ENCODE assay signal across 1 cellular context in the genomic region with DNA sequence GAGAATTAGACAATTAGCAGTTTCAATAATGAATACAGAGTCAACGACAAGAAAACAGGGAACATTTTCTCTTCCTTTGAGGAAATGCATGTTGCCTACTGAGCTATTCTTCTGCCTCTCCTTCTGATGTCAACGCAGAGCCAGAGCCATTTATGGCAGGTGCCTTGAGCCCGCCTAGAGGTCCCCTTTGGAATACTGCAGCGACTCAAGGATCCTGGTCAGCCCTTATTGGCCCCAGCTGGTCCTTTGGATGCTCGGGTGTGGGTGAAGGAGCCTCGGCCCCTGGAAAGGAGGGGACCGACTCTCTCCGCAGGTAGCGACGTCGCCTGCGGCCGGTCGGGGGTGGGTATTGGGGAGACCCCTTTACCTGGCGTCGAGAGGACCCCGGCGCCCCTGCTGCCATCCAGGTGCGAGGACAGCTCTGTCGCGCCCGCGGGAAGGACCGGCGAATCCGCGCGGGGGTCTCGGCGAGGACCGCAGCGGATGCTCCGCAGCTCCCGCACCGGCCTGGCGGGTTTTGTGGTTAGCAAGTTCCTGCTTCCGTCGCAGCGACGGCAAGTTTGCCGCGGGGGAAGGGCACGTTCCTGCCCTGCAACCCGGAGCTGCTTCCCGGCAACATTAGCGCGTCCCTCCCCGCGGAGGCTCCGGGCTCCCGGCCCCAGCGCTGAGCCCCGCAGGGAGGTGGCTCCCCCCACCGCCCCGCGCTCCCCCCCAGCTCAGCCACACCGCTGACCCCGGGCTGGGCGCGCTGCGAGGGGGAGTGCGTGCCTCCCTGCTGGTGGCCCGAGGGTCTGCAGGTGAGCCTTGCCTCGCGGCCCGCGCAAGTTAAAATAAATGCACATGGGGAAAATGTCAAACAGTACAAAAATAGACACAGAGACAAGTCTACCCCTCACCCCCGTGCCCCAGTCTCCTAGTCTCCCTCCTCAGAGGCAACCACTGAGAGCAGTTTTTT.
TF ChIP-seq lines count a peak whose summit lies in the region.

A gene (minus strand): TSS at position 532 of the 955 bp plus-strand sequence. CDS start 6,928 bp downstream, outside the sequence.

TF ChIP-seq in WTC11, 78 proteins besides CTCF, POLR2A, EP300 and RAD21 (continued from another document and continues in another):
- TF ChIP-seq, protein P1, sequence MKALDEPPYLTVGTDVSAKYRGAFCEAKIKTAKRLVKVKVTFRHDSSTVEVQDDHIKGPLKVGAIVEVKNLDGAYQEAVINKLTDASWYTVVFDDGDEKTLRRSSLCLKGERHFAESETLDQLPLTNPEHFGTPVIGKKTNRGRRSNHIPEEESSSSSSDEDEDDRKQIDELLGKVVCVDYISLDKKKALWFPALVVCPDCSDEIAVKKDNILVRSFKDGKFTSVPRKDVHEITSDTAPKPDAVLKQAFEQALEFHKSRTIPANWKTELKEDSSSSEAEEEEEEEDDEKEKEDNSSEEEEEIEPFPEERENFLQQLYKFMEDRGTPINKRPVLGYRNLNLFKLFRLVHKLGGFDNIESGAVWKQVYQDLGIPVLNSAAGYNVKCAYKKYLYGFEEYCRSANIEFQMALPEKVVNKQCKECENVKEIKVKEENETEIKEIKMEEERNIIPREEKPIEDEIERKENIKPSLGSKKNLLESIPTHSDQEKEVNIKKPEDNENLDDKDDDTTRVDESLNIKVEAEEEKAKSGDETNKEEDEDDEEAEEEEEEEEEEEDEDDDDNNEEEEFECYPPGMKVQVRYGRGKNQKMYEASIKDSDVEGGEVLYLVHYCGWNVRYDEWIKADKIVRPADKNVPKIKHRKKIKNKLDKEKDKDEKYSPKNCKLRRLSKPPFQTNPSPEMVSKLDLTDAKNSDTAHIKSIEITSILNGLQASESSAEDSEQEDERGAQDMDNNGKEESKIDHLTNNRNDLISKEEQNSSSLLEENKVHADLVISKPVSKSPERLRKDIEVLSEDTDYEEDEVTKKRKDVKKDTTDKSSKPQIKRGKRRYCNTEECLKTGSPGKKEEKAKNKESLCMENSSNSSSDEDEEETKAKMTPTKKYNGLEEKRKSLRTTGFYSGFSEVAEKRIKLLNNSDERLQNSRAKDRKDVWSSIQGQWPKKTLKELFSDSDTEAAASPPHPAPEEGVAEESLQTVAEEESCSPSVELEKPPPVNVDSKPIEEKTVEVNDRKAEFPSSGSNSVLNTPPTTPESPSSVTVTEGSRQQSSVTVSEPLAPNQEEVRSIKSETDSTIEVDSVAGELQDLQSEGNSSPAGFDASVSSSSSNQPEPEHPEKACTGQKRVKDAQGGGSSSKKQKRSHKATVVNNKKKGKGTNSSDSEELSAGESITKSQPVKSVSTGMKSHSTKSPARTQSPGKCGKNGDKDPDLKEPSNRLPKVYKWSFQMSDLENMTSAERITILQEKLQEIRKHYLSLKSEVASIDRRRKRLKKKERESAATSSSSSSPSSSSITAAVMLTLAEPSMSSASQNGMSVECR (CRISPR knock-in tag; IDR thresholded peaks at IDR 0.05; ENCODE audit: borderline replicate concordance), result peak; percentile 84; the same call in 1 of the 2 replicates
- TF ChIP-seq FOXK1 (CRISPR knock-in tag; IDR thresholded peaks at IDR 0.05) (0 out of 2 replicates have a peak, but pooled peaks have one; percentile 26), CREM (CRISPR knock-in tag; IDR thresholded peaks at IDR 0.05) (peak; percentile 76), IRF2 (CRISPR knock-in tag; IDR thresholded peaks at IDR 0.05; ENCODE audit: borderline replicate concordance, low read depth) (no peak), TCF7 (CRISPR knock-in tag; IDR thresholded peaks at IDR 0.05; ENCODE audit: low read depth) (0 out of 2 replicates have a peak, but pooled peaks have one; percentile 63), TEAD4 (CRISPR knock-in tag; IDR thresholded peaks at IDR 0.05) (0 out of 2 replicates have a peak, but pooled peaks have one; percentile 55), ZNF219 (CRISPR knock-in tag; IDR thresholded peaks at IDR 0.05; ENCODE audit: borderline replicate concordance) (0 out of 2 replicates have a peak, but pooled peaks have one; percentile 21), SP1 (CRISPR knock-in tag; conservative IDR thresholded peaks at IDR 0.05) (0 out of 2 replicates have a peak, but pooled peaks have one; percentile 35), ZNF396 (CRISPR knock-in tag; IDR thresholded peaks at IDR 0.05; ENCODE audit: borderline replicate concordance) (no peak), CREB1 (CRISPR knock-in tag; IDR thresholded peaks at IDR 0.05) (peak; percentile 81; the same call in 1 of the 2 replicates), FOXP1 (CRISPR knock-in tag; IDR thresholded peaks at IDR 0.05; ENCODE audit: borderline replicate concordance) (peak; percentile 96), ESRRA (CRISPR knock-in tag; IDR thresholded peaks at IDR 0.05; ENCODE audit: borderline replicate concordance) (no peak), NR2C2 (CRISPR knock-in tag; IDR thresholded peaks at IDR 0.05) (peak; percentile 54; the same call in 1 of the 2 replicates), MYBL2 (CRISPR knock-in tag; IDR thresholded peaks at IDR 0.05) (peak; percentile 93), GTF2I (CRISPR knock-in tag; conservative IDR thresholded peaks at IDR 0.05) (no peak), FOXJ3 (CRISPR knock-in tag; IDR thresholded peaks at IDR 0.05; ENCODE audit: borderline replicate concordance) (no peak)
- TF ChIP-seq, protein P2, sequence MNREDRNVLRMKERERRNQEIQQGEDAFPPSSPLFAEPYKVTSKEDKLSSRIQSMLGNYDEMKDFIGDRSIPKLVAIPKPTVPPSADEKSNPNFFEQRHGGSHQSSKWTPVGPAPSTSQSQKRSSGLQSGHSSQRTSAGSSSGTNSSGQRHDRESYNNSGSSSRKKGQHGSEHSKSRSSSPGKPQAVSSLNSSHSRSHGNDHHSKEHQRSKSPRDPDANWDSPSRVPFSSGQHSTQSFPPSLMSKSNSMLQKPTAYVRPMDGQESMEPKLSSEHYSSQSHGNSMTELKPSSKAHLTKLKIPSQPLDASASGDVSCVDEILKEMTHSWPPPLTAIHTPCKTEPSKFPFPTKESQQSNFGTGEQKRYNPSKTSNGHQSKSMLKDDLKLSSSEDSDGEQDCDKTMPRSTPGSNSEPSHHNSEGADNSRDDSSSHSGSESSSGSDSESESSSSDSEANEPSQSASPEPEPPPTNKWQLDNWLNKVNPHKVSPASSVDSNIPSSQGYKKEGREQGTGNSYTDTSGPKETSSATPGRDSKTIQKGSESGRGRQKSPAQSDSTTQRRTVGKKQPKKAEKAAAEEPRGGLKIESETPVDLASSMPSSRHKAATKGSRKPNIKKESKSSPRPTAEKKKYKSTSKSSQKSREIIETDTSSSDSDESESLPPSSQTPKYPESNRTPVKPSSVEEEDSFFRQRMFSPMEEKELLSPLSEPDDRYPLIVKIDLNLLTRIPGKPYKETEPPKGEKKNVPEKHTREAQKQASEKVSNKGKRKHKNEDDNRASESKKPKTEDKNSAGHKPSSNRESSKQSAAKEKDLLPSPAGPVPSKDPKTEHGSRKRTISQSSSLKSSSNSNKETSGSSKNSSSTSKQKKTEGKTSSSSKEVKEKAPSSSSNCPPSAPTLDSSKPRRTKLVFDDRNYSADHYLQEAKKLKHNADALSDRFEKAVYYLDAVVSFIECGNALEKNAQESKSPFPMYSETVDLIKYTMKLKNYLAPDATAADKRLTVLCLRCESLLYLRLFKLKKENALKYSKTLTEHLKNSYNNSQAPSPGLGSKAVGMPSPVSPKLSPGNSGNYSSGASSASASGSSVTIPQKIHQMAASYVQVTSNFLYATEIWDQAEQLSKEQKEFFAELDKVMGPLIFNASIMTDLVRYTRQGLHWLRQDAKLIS (CRISPR knock-in tag; IDR thresholded peaks at IDR 0.05; ENCODE audit: borderline replicate concordance), result 0 out of 2 replicates have a peak, but pooled peaks have one; percentile 67
- TF ChIP-seq, protein P3, sequence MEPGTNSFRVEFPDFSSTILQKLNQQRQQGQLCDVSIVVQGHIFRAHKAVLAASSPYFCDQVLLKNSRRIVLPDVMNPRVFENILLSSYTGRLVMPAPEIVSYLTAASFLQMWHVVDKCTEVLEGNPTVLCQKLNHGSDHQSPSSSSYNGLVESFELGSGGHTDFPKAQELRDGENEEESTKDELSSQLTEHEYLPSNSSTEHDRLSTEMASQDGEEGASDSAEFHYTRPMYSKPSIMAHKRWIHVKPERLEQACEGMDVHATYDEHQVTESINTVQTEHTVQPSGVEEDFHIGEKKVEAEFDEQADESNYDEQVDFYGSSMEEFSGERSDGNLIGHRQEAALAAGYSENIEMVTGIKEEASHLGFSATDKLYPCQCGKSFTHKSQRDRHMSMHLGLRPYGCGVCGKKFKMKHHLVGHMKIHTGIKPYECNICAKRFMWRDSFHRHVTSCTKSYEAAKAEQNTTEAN (CRISPR knock-in tag; IDR thresholded peaks at IDR 0.05), result 0 out of 2 replicates have a peak, but pooled peaks have one; percentile 64
- TF ChIP-seq, protein P4, sequence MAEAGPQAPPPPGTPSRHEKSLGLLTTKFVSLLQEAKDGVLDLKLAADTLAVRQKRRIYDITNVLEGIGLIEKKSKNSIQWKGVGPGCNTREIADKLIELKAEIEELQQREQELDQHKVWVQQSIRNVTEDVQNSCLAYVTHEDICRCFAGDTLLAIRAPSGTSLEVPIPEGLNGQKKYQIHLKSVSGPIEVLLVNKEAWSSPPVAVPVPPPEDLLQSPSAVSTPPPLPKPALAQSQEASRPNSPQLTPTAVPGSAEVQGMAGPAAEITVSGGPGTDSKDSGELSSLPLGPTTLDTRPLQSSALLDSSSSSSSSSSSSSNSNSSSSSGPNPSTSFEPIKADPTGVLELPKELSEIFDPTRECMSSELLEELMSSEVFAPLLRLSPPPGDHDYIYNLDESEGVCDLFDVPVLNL (CRISPR knock-in tag; IDR thresholded peaks at IDR 0.05; ENCODE audit: borderline replicate concordance, low read depth), result peak; percentile 72; the same call in 1 of the 2 replicates
- TF ChIP-seq, protein P5, sequence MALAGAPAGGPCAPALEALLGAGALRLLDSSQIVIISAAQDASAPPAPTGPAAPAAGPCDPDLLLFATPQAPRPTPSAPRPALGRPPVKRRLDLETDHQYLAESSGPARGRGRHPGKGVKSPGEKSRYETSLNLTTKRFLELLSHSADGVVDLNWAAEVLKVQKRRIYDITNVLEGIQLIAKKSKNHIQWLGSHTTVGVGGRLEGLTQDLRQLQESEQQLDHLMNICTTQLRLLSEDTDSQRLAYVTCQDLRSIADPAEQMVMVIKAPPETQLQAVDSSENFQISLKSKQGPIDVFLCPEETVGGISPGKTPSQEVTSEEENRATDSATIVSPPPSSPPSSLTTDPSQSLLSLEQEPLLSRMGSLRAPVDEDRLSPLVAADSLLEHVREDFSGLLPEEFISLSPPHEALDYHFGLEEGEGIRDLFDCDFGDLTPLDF (CRISPR knock-in tag; IDR thresholded peaks at IDR 0.05), result 0 out of 2 replicates have a peak, but pooled peaks have one; percentile 79
- TF ChIP-seq, protein P6, sequence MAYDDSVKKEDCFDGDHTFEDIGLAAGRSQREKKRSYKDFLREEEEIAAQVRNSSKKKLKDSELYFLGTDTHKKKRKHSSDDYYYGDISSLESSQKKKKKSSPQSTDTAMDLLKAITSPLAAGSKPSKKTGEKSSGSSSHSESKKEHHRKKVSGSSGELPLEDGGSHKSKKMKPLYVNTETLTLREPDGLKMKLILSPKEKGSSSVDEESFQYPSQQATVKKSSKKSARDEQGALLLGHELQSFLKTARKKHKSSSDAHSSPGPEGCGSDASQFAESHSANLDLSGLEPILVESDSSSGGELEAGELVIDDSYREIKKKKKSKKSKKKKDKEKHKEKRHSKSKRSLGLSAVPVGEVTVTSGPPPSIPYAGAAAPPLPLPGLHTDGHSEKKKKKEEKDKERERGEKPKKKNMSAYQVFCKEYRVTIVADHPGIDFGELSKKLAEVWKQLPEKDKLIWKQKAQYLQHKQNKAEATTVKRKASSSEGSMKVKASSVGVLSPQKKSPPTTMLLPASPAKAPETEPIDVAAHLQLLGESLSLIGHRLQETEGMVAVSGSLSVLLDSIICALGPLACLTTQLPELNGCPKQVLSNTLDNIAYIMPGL (CRISPR knock-in tag; IDR thresholded peaks at IDR 0.05), result peak; percentile 57; the same call in 1 of the 2 replicates
- TF ChIP-seq, protein P7, sequence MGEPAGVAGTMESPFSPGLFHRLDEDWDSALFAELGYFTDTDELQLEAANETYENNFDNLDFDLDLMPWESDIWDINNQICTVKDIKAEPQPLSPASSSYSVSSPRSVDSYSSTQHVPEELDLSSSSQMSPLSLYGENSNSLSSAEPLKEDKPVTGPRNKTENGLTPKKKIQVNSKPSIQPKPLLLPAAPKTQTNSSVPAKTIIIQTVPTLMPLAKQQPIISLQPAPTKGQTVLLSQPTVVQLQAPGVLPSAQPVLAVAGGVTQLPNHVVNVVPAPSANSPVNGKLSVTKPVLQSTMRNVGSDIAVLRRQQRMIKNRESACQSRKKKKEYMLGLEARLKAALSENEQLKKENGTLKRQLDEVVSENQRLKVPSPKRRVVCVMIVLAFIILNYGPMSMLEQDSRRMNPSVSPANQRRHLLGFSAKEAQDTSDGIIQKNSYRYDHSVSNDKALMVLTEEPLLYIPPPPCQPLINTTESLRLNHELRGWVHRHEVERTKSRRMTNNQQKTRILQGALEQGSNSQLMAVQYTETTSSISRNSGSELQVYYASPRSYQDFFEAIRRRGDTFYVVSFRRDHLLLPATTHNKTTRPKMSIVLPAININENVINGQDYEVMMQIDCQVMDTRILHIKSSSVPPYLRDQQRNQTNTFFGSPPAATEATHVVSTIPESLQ (CRISPR knock-in tag; IDR thresholded peaks at IDR 0.05), result no peak
- TF ChIP-seq, protein P8, sequence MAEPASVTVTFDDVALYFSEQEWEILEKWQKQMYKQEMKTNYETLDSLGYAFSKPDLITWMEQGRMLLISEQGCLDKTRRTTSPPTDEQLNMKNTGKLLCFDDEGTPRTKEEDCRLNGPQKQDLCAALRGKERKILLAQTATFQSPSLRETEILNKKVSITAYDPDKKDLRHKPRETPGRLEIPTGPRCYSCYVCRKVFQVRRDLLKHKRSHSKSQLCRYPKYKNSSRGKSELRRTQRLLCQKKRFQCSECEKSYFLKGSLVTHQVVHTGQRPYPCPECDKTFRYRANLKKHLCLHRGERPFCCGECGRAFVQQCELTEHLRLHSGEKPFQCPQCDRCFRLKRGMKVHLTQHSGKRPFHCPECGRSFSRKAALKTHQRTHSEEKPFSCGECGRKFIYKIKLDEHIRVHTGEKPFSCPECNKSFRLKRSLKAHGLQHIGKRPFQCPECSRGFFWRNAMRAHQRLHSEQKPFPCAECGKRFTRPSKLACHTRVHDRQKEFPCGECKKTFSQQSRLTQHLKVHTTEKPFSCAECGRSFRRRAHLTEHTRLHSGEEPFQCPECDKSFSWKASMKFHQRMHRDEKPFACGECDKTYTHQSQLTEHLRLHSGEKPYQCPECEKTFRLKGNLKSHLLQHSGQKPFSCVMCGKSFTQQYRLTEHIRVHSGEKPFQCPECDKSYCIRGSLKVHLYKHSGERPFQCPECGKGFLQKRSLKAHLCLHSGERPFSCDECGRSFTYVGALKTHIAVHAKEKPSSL (CRISPR knock-in tag; conservative IDR thresholded peaks at IDR 0.05), result no peak
- TF ChIP-seq, protein P9, sequence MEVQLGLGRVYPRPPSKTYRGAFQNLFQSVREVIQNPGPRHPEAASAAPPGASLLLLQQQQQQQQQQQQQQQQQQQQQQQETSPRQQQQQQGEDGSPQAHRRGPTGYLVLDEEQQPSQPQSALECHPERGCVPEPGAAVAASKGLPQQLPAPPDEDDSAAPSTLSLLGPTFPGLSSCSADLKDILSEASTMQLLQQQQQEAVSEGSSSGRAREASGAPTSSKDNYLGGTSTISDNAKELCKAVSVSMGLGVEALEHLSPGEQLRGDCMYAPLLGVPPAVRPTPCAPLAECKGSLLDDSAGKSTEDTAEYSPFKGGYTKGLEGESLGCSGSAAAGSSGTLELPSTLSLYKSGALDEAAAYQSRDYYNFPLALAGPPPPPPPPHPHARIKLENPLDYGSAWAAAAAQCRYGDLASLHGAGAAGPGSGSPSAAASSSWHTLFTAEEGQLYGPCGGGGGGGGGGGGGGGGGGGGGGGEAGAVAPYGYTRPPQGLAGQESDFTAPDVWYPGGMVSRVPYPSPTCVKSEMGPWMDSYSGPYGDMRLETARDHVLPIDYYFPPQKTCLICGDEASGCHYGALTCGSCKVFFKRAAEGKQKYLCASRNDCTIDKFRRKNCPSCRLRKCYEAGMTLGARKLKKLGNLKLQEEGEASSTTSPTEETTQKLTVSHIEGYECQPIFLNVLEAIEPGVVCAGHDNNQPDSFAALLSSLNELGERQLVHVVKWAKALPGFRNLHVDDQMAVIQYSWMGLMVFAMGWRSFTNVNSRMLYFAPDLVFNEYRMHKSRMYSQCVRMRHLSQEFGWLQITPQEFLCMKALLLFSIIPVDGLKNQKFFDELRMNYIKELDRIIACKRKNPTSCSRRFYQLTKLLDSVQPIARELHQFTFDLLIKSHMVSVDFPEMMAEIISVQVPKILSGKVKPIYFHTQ (CRISPR knock-in tag; IDR thresholded peaks at IDR 0.05), result no peak
